8 cellular contexts compared by ENCODE assay signal in genomic region chr9:131747352-131747751, GRCh38. TPM values are rescaled to one million over a fixed set of nuclear protein-coding genes. Genes with fewer than 3 reads are reported as not detected.
A peak's percentile ranks its signal among the peaks of the same experiment; 100 is the strongest.
DNase-seq lines count a peak whose midpoint lies in the region; ATAC-seq and TF ChIP-seq lines count a peak whose summit lies in the region.

No MANE protein-coding gene starts in this region.

- intact Hi-C loops in Caco-2 (cut with micrococcal nuclease; ENCODE audit: unreplicated experiment), result loop anchor here (1.0 to 10.0 kb wide), 3 partner anchors 156 to 393 kb away; partner anchors contain the start of gene POMT1

- no peak for ATAC-seq in GM18498 (IDR thresholded peaks at IDR 0.05; ENCODE audit: unreplicated experiment)
- ATAC-seq in HG03139 (IDR thresholded peaks at IDR 0.05; ENCODE audit: unreplicated experiment), result no peak
- ATAC-seq in HG03457 (IDR thresholded peaks at IDR 0.05; ENCODE audit: unreplicated experiment), result no peak

- H3K27me3 ChIP-seq in Caco-2 (replicated peaks; ENCODE audit: control insufficient read depth, insufficient read depth, low read length), result no peaks in the 10 kb centered on the region; the same call in 1 of the 2 replicates
- no peaks in the 10 kb centered on the region for H3K27me3 ChIP-seq in endodermal cell (ENCODE audit: control insufficient read depth, insufficient read depth, low read length, poor library complexity, severe bottlenecking)

- H3K9me3 Mint-ChIP-seq in Caco-2 (ENCODE audit: unreplicated experiment) (no peaks in the 10 kb centered on the region), endodermal cell (peaks cover 7% of the 10 kb centered on the region)

- H3K27ac ChIP-seq in HEK293 (ENCODE audit: extremely low read depth, low read depth, low read length) (no peak overlapping the region), endodermal cell (ENCODE audit: low read depth, low read length) (no peak overlapping the region)

- no peak overlapping the region for H3K9ac ChIP-seq in endodermal cell (ENCODE audit: extremely low read depth, low read length, poor library complexity, severe bottlenecking)

- 60 to 66% methylated on average over 2 to 5 of the region's 5 CpGs for WGBS in endodermal cell (ENCODE audit: insufficient coverage in 1 of 2, insufficient read length in 1 of 2), 2 experiments

- H3K4me3 ChIP-seq in Caco-2 (ENCODE audit: low read depth, low read length), result no peak overlapping the region
- H3K4me3 ChIP-seq in HEK293 (ENCODE audit: low read depth, low read length), result no peak overlapping the region
- no peak overlapping the region for H3K4me3 ChIP-seq in endodermal cell (ENCODE audit: low read length)

- peaks cover 10% of the 10 kb centered on the region; the same call in 1 of the 2 replicates for H3K4me1 ChIP-seq in Caco-2
- H3K4me1 ChIP-seq in HEK293 (ENCODE audit: control insufficient read depth, insufficient read depth, low read length), result no peaks in the 10 kb centered on the region
- no peaks in the 10 kb centered on the region for H3K4me1 ChIP-seq in endodermal cell (ENCODE audit: control insufficient read depth, insufficient read depth, low read length)

- no TSS peak for BruUV-seq in Caco-2 (replicated peaks; lab: Mats Ljungman, UMichigan)

- H3K4me3 Mint-ChIP-seq in Caco-2 (ENCODE audit: unreplicated experiment), result no peak overlapping the region
- no peak overlapping the region for H3K4me3 Mint-ChIP-seq in endodermal cell

- no peaks in the 10 kb centered on the region; the same call in 1 of the 2 replicates for H3K36me3 ChIP-seq in Caco-2 (ENCODE audit: control insufficient read depth, insufficient read depth, low read length)
- no peaks in the 10 kb centered on the region for H3K36me3 ChIP-seq in HEK293 (ENCODE audit: control insufficient read depth in 2 of 2, insufficient read depth in 1 of 2, low read length in 2 of 2)
- no peaks in the 10 kb centered on the region for H3K36me3 ChIP-seq in endodermal cell (ENCODE audit: control insufficient read depth, insufficient read depth, low read length)

- TF ChIP-seq CTCF in Caco-2 (IDR thresholded peaks at IDR 0.05; ENCODE audit: insufficient read depth in 1 of 2, low read depth in 1 of 2, low read length in 1 of 2, severe bottlenecking in 1 of 2, unreplicated experiment in 1 of 2), result peak; percentile 44 to 61
- TF ChIP-seq CTCF in HEK293 (tag by site-specific recombination; IDR thresholded peaks at IDR 0.05), result peak; percentile 41; the same call in 1 of the 2 replicates
- TF ChIP-seq CTCF in endodermal cell (conservative IDR thresholded peaks at IDR 0.05), result peak; percentile 76

- CTCF ChIA-PET in Caco-2 (lab: Charles Lee), result no interaction called here
- CTCF ChIA-PET in HEK293 (lab: Yijun Ruan, JAX), result interaction anchor here (0.5 to 9.6 kb wide), 13 partner anchors 13 to 690 kb away, joined by 3 to 193 read pairs (median 3); no protein-coding TSS in a partner anchor

- H3K4me1 Mint-ChIP-seq in Caco-2 (ENCODE audit: low read depth, unreplicated experiment), result no peaks in the 10 kb centered on the region
- no peaks in the 10 kb centered on the region for H3K4me1 Mint-ChIP-seq in endodermal cell

- no peak overlapping the region for H3K27ac Mint-ChIP-seq in Caco-2 (ENCODE audit: unreplicated experiment)
- no peak overlapping the region for H3K27ac Mint-ChIP-seq in endodermal cell

- H3K27me3 Mint-ChIP-seq in Caco-2 (ENCODE audit: insufficient read depth, unreplicated experiment) (no peaks in the 10 kb centered on the region), endodermal cell (ENCODE audit: insufficient read depth) (no peaks in the 10 kb centered on the region)

- H3K36me3 Mint-ChIP-seq in Caco-2 (ENCODE audit: insufficient read depth, unreplicated experiment) (no peaks in the 10 kb centered on the region), endodermal cell (ENCODE audit: low read depth) (no peaks in the 10 kb centered on the region)

- H3K9me3 ChIP-seq in Caco-2 (no peaks in the 10 kb centered on the region; the same call in 1 of the 2 replicates), HEK293 (ENCODE audit: control insufficient read depth, insufficient read depth, low read depth, low read length) (no peaks in the 10 kb centered on the region), endodermal cell (ENCODE audit: control insufficient read depth, low read length) (no peaks in the 10 kb centered on the region)

- peak in 1 of 2 experiments; percentile 47 for DNase-seq in Caco-2
- DNase-seq in RPMI7951 (ENCODE audit: low read depth), result peak; percentile 52
- no peak for DNase-seq in endodermal cell
- peak; percentile 58 for DNase-seq in myocyte (ENCODE audit: low read depth)

- POLR2A ChIA-PET in Caco-2 (lab: Charles Lee) (no interaction called here), HEK293 (lab: Yijun Ruan, JAX) (no interaction called here)

TF ChIP-seq in HEK293, 187 proteins besides CTCF, POLR2A, EP300 and RAD21:
- TF ChIP-seq GLIS1 (tag by site-specific recombination; IDR thresholded peaks at IDR 0.05), result no peak
- TF ChIP-seq ZNF350 (tag by site-specific recombination; IDR thresholded peaks at IDR 0.05), result no peak
- TF ChIP-seq ZNF549 (tag by site-specific recombination; IDR thresholded peaks at IDR 0.05), result no peak
- TF ChIP-seq ZNF792 (tag by site-specific recombination; IDR thresholded peaks at IDR 0.05), result 0 out of 2 replicates have a peak, but pooled peaks have one; percentile 36
- TF ChIP-seq ZNF654 (tag by site-specific recombination; IDR thresholded peaks at IDR 0.05; ENCODE audit: low read depth), result peak; percentile 73
- TF ChIP-seq ZNF24 (tag by site-specific recombination; IDR thresholded peaks at IDR 0.05), result no peak
- TF ChIP-seq ZNF354C (tag by site-specific recombination; IDR thresholded peaks at IDR 0.05; ENCODE audit: borderline replicate concordance, low read depth), result no peak
- TF ChIP-seq ZBTB7A (tag by site-specific recombination; IDR thresholded peaks at IDR 0.05; ENCODE audit: low read depth), result no peak

RNA-seq across cellular contexts. Expression of gene RAPGEF1, which starts 7.5 kb away (rescaled TPM):
- total RNA-seq in Caco-2 (2022), result 71.5 and 75.4 TPM in 2 replicates
- 10.0 and 11.5 TPM in 2 replicates for total RNA-seq in RPMI7951 (2014; rRNA removed; shearing (Covaris generic))
- total RNA-seq in endodermal cell, result 10 to 100 TPM; 63.4 to 85.5 TPM
- polyA plus RNA-seq in endodermal cell (2013, experiment 1 of 2), result 38.1 TPM
- 34.1 TPM for polyA plus RNA-seq in endodermal cell (2013, experiment 2 of 2)
- 274 and 290 TPM in 2 replicates for total RNA-seq in myocyte
- 225 TPM for polyA plus RNA-seq in myocyte (2012)
